20 cellular contexts compared by ENCODE assay signal in the genomic region with DNA sequence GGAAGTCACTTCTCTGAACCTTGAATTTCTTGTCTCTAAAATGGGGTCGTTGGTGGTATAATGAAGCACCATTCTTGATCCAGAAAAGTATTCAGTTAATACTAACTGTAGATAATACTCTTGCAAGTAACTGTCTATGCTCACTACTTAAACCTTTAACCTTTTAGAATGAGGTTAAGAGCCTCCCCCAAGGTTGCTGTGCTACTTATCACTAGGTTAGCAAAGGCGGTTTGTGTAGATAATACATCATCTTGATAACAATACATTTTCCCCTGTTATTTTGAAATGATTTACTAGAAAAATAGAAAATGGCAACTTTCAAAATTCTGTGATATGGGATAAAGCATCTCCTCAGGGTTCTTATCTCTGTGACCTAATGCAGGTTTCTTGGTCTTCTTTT. TPM values are rescaled to one million over a fixed set of nuclear protein-coding genes. Genes with fewer than 3 reads are reported as not detected.
A peak's percentile ranks its signal among the peaks of the same experiment; 100 is the strongest.
DNase-seq lines count a peak whose midpoint lies in the region; ATAC-seq, FAIRE-seq and TF ChIP-seq lines count a peak whose summit lies in the region.
"Had no signal": no experiment of that assay in that cellular context is flagged by ENCODE, and none has a peak within 500 bp of the region (broad histone marks: within the 10 kb centered on the region; RNA-seq: fewer than 3 reads in every experiment).

No MANE protein-coding gene starts in this region.

- H3K9me3 ChIP-seq in BLaER1 (no peaks in the 10 kb centered on the region), OCI-LY1 (ENCODE audit: low read length) (no peaks in the 10 kb centered on the region), K562 (replicated peaks; ENCODE audit: control insufficient read depth, insufficient read depth, low read depth, low read length) (no peaks in the 10 kb centered on the region), HAP-1 (no peaks in the 10 kb centered on the region)
- H3K9me3 ChIP-seq: thoracic aorta, uterus had no signal

- TF ChIP-seq EP300 in K562 (IDR thresholded peaks at IDR 0.05; ENCODE audit: low read length), result peak; percentile 61

- no peaks in the 10 kb centered on the region for H3F3A ChIP-seq in OCI-LY1 (ENCODE audit: insufficient read depth, low read length)

- peaks cover 0 to 4% (median 0%) of the 10 kb centered on the region in 3 donors for H3K27me3 Mint-ChIP-seq in CD14-positive monocyte (ENCODE audit: low read depth in 3 of 3)

- H3K79me2 ChIP-seq in OCI-LY1 (ENCODE audit: insufficient read depth, low read length), result peaks cover 100% of the 10 kb centered on the region
- H3K79me2 ChIP-seq in K562 (ENCODE audit: control insufficient read depth, insufficient read depth, low read length), result peaks cover 81% of the 10 kb centered on the region

- TF ChIP-seq RAD21 in K562 (CRISPR knock-in tag; conservative IDR thresholded peaks at IDR 0.05 in 1 of 2, IDR thresholded peaks at IDR 0.05 in 1 of 2), result no peak

- H3K4me1 ChIP-seq in BLaER1 (peaks cover 100% of the 10 kb centered on the region), OCI-LY1 (ENCODE audit: insufficient read depth, low read length, severe bottlenecking) (peaks cover 96% of the 10 kb centered on the region), K562 (replicated peaks in 1 of 2; ENCODE audit: control insufficient read depth in 2 of 2, insufficient read depth in 2 of 2, low read length in 2 of 2) (peaks cover 10 to 23% of the 10 kb centered on the region in 2 experiments), HAP-1 (peaks cover 32% of the 10 kb centered on the region)

- TF ChIP-seq CTCF in CD14-positive monocyte (IDR thresholded peaks at IDR 0.05), result no peak
- TF ChIP-seq CTCF in OCI-LY1 (IDR thresholded peaks at IDR 0.05; ENCODE audit: low read length), result no peak
- no peak for TF ChIP-seq CTCF in K562 (IDR thresholded peaks at IDR 0.05 in 2 of 3, conservative IDR thresholded peaks at IDR 0.05 in 1 of 3; ENCODE audit: insufficient read depth in 2 of 3, low read depth in 1 of 3, low read length in 3 of 3)

- H3K4me3 ChIP-seq in BLaER1 (no peak overlapping the region), OCI-LY1 (ENCODE audit: low read depth, low read length, poor library complexity, severe bottlenecking) (peak overlapping the region; percentile 13), K562 (no peak overlapping the region), HAP-1 (no peak overlapping the region)
- H3K4me3 ChIP-seq: thoracic aorta, uterus had no signal

- H3K27me3 ChIP-seq in BLaER1 (no peaks in the 10 kb centered on the region), OCI-LY1 (ENCODE audit: insufficient read depth, low read length) (no peaks in the 10 kb centered on the region), K562 (ENCODE audit: control insufficient read depth in 2 of 2, insufficient read depth in 2 of 2, low read length in 2 of 2) (no peaks in the 10 kb centered on the region), HAP-1 (ENCODE audit: low read depth) (no peaks in the 10 kb centered on the region)
- H3K27me3 ChIP-seq: uterus had no signal

- peaks cover 40 to 43% of the 10 kb centered on the region in 2 donors for H3K36me3 Mint-ChIP-seq in CD14-positive monocyte

- no peak overlapping the region; the same call in 1 of the 2 replicates for H3K9ac ChIP-seq in BLaER1
- H3K9ac ChIP-seq in OCI-LY1 (ENCODE audit: low read length), result peak overlapping the region; percentile 12; the same call in 1 of the 2 replicates
- no peak overlapping the region for H3K9ac ChIP-seq in K562 (ENCODE audit: insufficient read depth in 1 of 2, low read depth in 2 of 2, low read length in 2 of 2)

- 0% methylated on average over 2 of the region's 2 CpGs for WGBS in K562 (ENCODE audit: insufficient coverage, low coverage, missing lambda C conversion rate)

- no peak overlapping the region for H2AFZ ChIP-seq in OCI-LY1 (ENCODE audit: low read length)
- H2AFZ ChIP-seq in K562 (ENCODE audit: low read depth, low read length), result no peak overlapping the region

- H3K9me2 ChIP-seq in OCI-LY1 (ENCODE audit: low read depth, low read length), result no peaks in the 10 kb centered on the region

- intact Hi-C loops in CD14-positive monocyte (cut with micrococcal nuclease), result no loop called here
- intact Hi-C loops in K562 (cut with micrococcal nuclease), result no loop called here

- H3K27ac Mint-ChIP-seq in CD14-positive monocyte, result peak overlapping the region in 5 of 7 donors; percentile 31 to 87 (median 78)
- H3K27ac Mint-ChIP-seq: nephron progenitor cell had no signal

- peaks cover 0 to 2% (median 0%) of the 10 kb centered on the region in 7 donors for H3K9me3 Mint-ChIP-seq in CD14-positive monocyte
- H3K9me3 Mint-ChIP-seq: nephron progenitor cell had no signal

- peaks cover 4% of the 10 kb centered on the region for H3K9me1 ChIP-seq in K562 (ENCODE audit: control insufficient read depth, insufficient read depth, low read length)

- H3K36me3 ChIP-seq in BLaER1 (peaks cover 45% of the 10 kb centered on the region), OCI-LY1 (ENCODE audit: insufficient read depth, low read length) (no peaks in the 10 kb centered on the region; the same call in 1 of the 2 replicates), K562 (ENCODE audit: control insufficient read depth, insufficient read depth, low read length) (no peaks in the 10 kb centered on the region), HAP-1 (replicated peaks) (no peaks in the 10 kb centered on the region)
- H3K36me3 ChIP-seq: thoracic aorta, uterus, WERI-Rb-1 had no signal

- POLR2A ChIA-PET in K562 (lab: Yijun Ruan, JAX), result interaction anchor here (0.8 to 5.1 kb wide), 3 partner anchors 10 to 1614 kb away, joined by 3 to 24 read pairs (median 5); no protein-coding TSS in a partner anchor

- H3K27ac ChIP-seq in BLaER1 (no peak overlapping the region), OCI-LY1 (ENCODE audit: low read depth, low read length, poor library complexity, severe bottlenecking) (peak overlapping the region; percentile 73), K562 (ENCODE audit: extremely low read depth, low read depth, low read length) (no peak overlapping the region)
- H3K27ac ChIP-seq: thoracic aorta, uterus, WERI-Rb-1 had no signal

- H3K4me1 Mint-ChIP-seq in CD14-positive monocyte, result peaks cover 84% of the 10 kb centered on the region

- H4K20me1 ChIP-seq in BLaER1 (peaks cover 100% of the 10 kb centered on the region), OCI-LY1 (ENCODE audit: insufficient read depth, low read length) (peaks cover 8% of the 10 kb centered on the region; the same call in 1 of the 2 replicates), K562 (replicated peaks; ENCODE audit: control insufficient read depth, insufficient read depth, low read length) (peaks cover 32% of the 10 kb centered on the region)

- TF ChIP-seq POLR2A in K562 (conservative IDR thresholded peaks at IDR 0.05), result no peak

- H3K4me2 ChIP-seq in BLaER1, result peak overlapping the region; percentile 95
- peak overlapping the region; percentile 60 for H3K4me2 ChIP-seq in OCI-LY1 (ENCODE audit: low read length)
- no peak overlapping the region for H3K4me2 ChIP-seq in K562 (ENCODE audit: insufficient read depth, low read length)

- FAIRE-seq in K562 (lab: Jason Lieb, UNC), result peak; percentile 23
- FAIRE-seq: HepG2, keratinocyte had no signal

- in situ Hi-C loops in K562 (cut with MboI), result loop anchor here (25.0 kb wide), 1 partner anchor 891 kb away; no protein-coding TSS in a partner anchor
- in situ Hi-C loops in HAP-1 (cut with MboI; ENCODE audit: low sequenced_read_pairs), result loop anchor here (10.0 to 25.0 kb wide), 2 partner anchors 553 to 891 kb away; no protein-coding TSS in a partner anchor

- no peak overlapping the region for H3K4me3 Mint-ChIP-seq in CD14-positive monocyte
- H3K4me3 Mint-ChIP-seq: nephron progenitor cell had no signal

- DNase-seq in CD14-positive monocyte (ENCODE audit: low spot score) (no peak), K562 (ENCODE audit: extremely low read depth in 1 of 4, low spot score in 3 of 4) (peak in 1 of 4 experiments; percentile 37), HAP-1 (ENCODE audit: low spot score in 2 of 2) (no peak)
- DNase-seq: activated effector memory CD4-positive, alpha-beta T cell treated with Interleukin-2 at 50 U/mL for 16 hours; amygdala; glutamatergic neuron; NCI-H1048; NCI-H1694 treated with DMSO at 0.1 percent for 48 hours; nephron progenitor cell; SHP77; stimulated activated naive CD8-positive, alpha-beta T cell treated with anti-CD3 and anti-CD28 coated beads, Interleukin-15, Interleukin-2, amounts not matched to agents 100 U/mL and 50 U/mL, for 24 hours; uterus; WERI-Rb-1 had no signal

- no TSS peak for BruUV-seq in K562 (replicated peaks; lab: Mats Ljungman, UMichigan)

- ATAC-seq in K562 (peak; percentile 28; the same call in 1 of the 3 replicates), GM18861 (IDR thresholded peaks at IDR 0.05; ENCODE audit: unreplicated experiment) (no peak), HG03025 (IDR thresholded peaks at IDR 0.05; ENCODE audit: low FRiP score, unreplicated experiment) (no peak)
- ATAC-seq: stimulated activated naive CD8-positive, alpha-beta T cell treated with anti-CD3 and anti-CD28 coated beads, Interleukin-15, Interleukin-2, amounts not matched to agents 100 U/mL and 50 U/mL, for 24 hours had no signal

- CTCF ChIA-PET in K562 (lab: Yijun Ruan, JAX; ENCODE audit: low intra/inter-chr PET ratio), result no interaction called here

TF ChIP-seq in K562, 482 proteins besides CTCF, POLR2A, EP300 and RAD21 (continues in another document):
- TF ChIP-seq IFI16 (CRISPR knock-in tag; IDR thresholded peaks at IDR 0.05) (no peak), KDM1A (IDR thresholded peaks at IDR 0.05) (0 out of 4 replicates have a peak, but pooled peaks of 1 of the 2 experiments have one; percentile 21), HMG20B (CRISPR knock-in tag; IDR thresholded peaks at IDR 0.05) (no peak)

RNA-seq across cellular contexts. Expression of a gene that starts 12.6 kb away (rescaled TPM):
- polyA plus RNA-seq in CD14-positive monocyte (10 to 100 TPM; 44.7 to 45.6 TPM), K562 (2011; rRNA removed) (9.7 and 11.1 TPM in 2 replicates), K562 (2014; fragmentation: Illumina TruSeq; extraction: Trizol) (6.7 and 7.5 TPM in 2 replicates), K562 (2014; fragmentation: Nextera tagmentation; extraction: Ambion mirVana) (1 to 10 TPM; 3.9 to 6.9 TPM), K562 (2014; rRNA removed) (4.7 and 4.9 TPM in 2 replicates)
- 6.2 and 19.0 TPM in 2 replicates for total RNA-seq in K562 (2011; cell fraction: chromatin; rRNA removed; ENCODE audit: low replicate concordance)
- 4.0 and 5.5 TPM in 2 replicates for total RNA-seq in K562 (2011; cell fraction: nucleolus; rRNA removed)
- 8.2 and 9.7 TPM in 2 replicates for total RNA-seq in K562 (2011; cell fraction: nucleoplasm; rRNA removed)
- total RNA-seq in K562 (2014; rRNA removed) (7.0 and 8.4 TPM in 2 replicates), K562 (2014; rRNA removed; fragmentation: Illumina TruSeq; extraction: Trizol) (13.7 and 14.7 TPM in 2 replicates), K562 (2015; rRNA removed; fragmentation: Illumina TruSeq; extraction: Trizol) (13.5 and 13.9 TPM in 2 replicates), K562 (2021) (9.9 and 10.7 TPM in 2 replicates)
- 2.5 and 5.2 TPM in 2 replicates for polyA plus RNA-seq in K562 (2011; cell fraction: cytosol; rRNA removed)
- polyA plus RNA-seq in K562 (2011; cell fraction: nucleus; rRNA removed), result 8.4 and 11.7 TPM in 2 replicates
- polyA plus RNA-seq in K562 (2012), result 5.0 TPM in 2 replicates
- 31.1 and 33.0 TPM in 2 replicates for polyA minus RNA-seq in K562 (2011; rRNA and poly(A)+ RNA removed)
- 9.0 and 11.6 TPM in 2 replicates for polyA minus RNA-seq in K562 (2011; cell fraction: cytosol; rRNA and poly(A)+ RNA removed)
- 8.8 and 15.7 TPM in 2 replicates for polyA minus RNA-seq in K562 (2011; cell fraction: nucleus; rRNA and poly(A)+ RNA removed)
